Comparison of ENCODE assay signal across 8 cellular contexts in genomic region chr19:48962029-48962848, GRCh38. TPM values are rescaled to one million over a fixed set of nuclear protein-coding genes. Genes with fewer than 3 reads are reported as not detected.
A peak's percentile ranks its signal among the peaks of the same experiment; 100 is the strongest.
DNase-seq lines count a peak whose midpoint lies in the region; ATAC-seq and TF ChIP-seq lines count a peak whose summit lies in the region.

No MANE protein-coding gene starts in this region.

- ATAC-seq in GM19324 (IDR thresholded peaks at IDR 0.05; ENCODE audit: low FRiP score, unreplicated experiment) = peak; percentile 25

- peaks cover 25% of the 10 kb centered on the region for H3K36me3 Mint-ChIP-seq in nephron (ENCODE audit: low read depth)

- peak overlapping the region; percentile 85 for H3K27ac ChIP-seq in KOPT-K1 (ENCODE audit: low read depth, low read length, poor library complexity, severe bottlenecking)
- peak overlapping the region; percentile 19 for H3K27ac ChIP-seq in WERI-Rb-1

- H3K27me3 Mint-ChIP-seq in nephron (ENCODE audit: low read depth) = peaks cover 3% of the 10 kb centered on the region

- TF ChIP-seq CTCF in WERI-Rb-1 (IDR thresholded peaks at IDR 0.05; ENCODE audit: low read depth, low read length) (no peak), epithelial cell of proximal tubule (conservative IDR thresholded peaks at IDR 0.05; ENCODE audit: low read depth, low read length) (no peak), nephron (IDR thresholded peaks at IDR 0.05; ENCODE audit: unreplicated experiment in 3 of 3) (no peak)

- peaks cover 37% of the 10 kb centered on the region for H3K36me3 ChIP-seq in KOPT-K1 (ENCODE audit: insufficient read depth, low read length)
- peaks cover 34% of the 10 kb centered on the region for H3K36me3 ChIP-seq in WERI-Rb-1

- H3K9me3 Mint-ChIP-seq in nephron = no peaks in the 10 kb centered on the region

- H3K27me3 ChIP-seq in WERI-Rb-1 (ENCODE audit: insufficient read depth, low read depth, severe bottlenecking) = no peaks in the 10 kb centered on the region

- DNase-seq in AG20443 (ENCODE audit: low spot score) (peak; percentile 30), WERI-Rb-1 (no peak), epithelial cell of proximal tubule (ENCODE audit: low read depth) (no peak), NCI-H1694 treated with DMSO at 0.1 percent for 48 hours (lab: John Stamatoyannopoulos, UW) (no peak), NCI-H748 (lab: John Stamatoyannopoulos, UW; ENCODE audit: unreplicated experiment) (no peak)

- H3K4me3 ChIP-seq in WERI-Rb-1 (ENCODE audit: low read depth, low read length) (no peak overlapping the region), epithelial cell of proximal tubule (ENCODE audit: low read depth, low read length) (peak overlapping the region; percentile 17)

- H3K9me3 ChIP-seq in KOPT-K1 (ENCODE audit: insufficient read depth, low read length, poor library complexity, severe bottlenecking) = no peaks in the 10 kb centered on the region
- peaks cover 4% of the 10 kb centered on the region for H3K9me3 ChIP-seq in WERI-Rb-1 (ENCODE audit: severe bottlenecking)

- H3K27ac Mint-ChIP-seq in nephron = peak overlapping the region; percentile 96 to 100 (median 99)

- peaks cover 27% of the 10 kb centered on the region for H3K4me1 Mint-ChIP-seq in nephron

- peak overlapping the region; percentile 53 to 100 (median 56) for H3K4me3 Mint-ChIP-seq in nephron

RNA-seq across cellular contexts. Expression of gene FTL, which starts 2.9 kb away (rescaled TPM):
- total RNA-seq in epithelial cell of proximal tubule = 1,293 and 2,420 TPM in 2 replicates

RNA-seq across cellular contexts. Expression of gene BAX, which starts 7.6 kb away (rescaled TPM):
- total RNA-seq in epithelial cell of proximal tubule = 173 and 179 TPM in 2 replicates

RNA-seq across cellular contexts. Expression of gene DHDH, which starts 28.7 kb away (rescaled TPM):
- total RNA-seq in epithelial cell of proximal tubule = 0.07 and 0.35 TPM in 2 replicates

RNA-seq across cellular contexts. Expression of gene GYS1, which starts 30.9 kb away (rescaled TPM):
- 42.2 and 42.4 TPM in 2 replicates for total RNA-seq in epithelial cell of proximal tubule

RNA-seq across cellular contexts. Expression of gene RUVBL2, which starts 31.4 kb away (rescaled TPM):
- 212 and 389 TPM in 2 replicates for total RNA-seq in epithelial cell of proximal tubule
